Comparison of ENCODE assay signal across 38 cellular contexts in the genomic region with DNA sequence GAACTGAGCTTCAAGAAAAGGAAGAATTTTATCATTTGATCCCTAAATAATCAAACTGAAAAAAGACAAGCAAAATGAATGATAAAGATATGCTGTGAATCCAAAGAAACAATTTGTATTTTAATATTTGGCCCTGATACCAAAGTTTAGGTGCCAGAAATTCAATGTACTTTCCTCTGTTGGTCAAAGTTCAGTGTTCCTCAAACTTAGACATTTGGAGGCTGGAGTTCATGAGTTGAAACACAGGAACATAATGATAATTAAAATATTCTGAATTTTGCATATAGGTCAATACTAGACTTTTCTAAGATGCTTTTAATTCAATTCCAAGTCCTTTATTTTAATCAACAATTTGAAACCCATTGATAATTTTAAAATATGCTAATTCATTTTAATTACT.
"Had no signal": no experiment of that assay in that cellular context is flagged by ENCODE, and none has a peak within 500 bp of the region (broad histone marks: within the 10 kb centered on the region; RNA-seq: fewer than 3 reads in every experiment).

No MANE protein-coding gene starts in this region.

- DNase-seq: activated CD4-positive, alpha-beta memory T cell treated with anti-CD3 and anti-CD28 coated beads, Interleukin-2, amount 10 ng/mL, durations not matched to agents 7 days and 5 days; activated CD4-positive, alpha-beta T cell treated with anti-CD3 and anti-CD28 coated beads for 1 hour; activated CD4-positive, alpha-beta T cell treated with anti-CD3 and anti-CD28 coated beads for 36 hours; activated CD4-positive, alpha-beta T cell treated with anti-CD3 and anti-CD28 coated beads for 48 hours; activated CD4-positive, alpha-beta T cell treated with anti-CD3 and anti-CD28 coated beads, Interleukin-2, amount 10 ng/mL, durations not matched to agents 7 days and 5 days; activated CD4-positive, alpha-beta T cell treated with anti-CD3 and anti-CD28 coated beads, Interleukin-2, amount 50 U/mL, for 48 hours; activated CD4-positive, CD25-positive, alpha-beta regulatory T cell; activated CD8-positive, alpha-beta memory T cell treated with anti-CD3 and anti-CD28 coated beads for 24 hours; activated CD8-positive, alpha-beta memory T cell treated with anti-CD3 and anti-CD28 coated beads, Interleukin-2, amount 10 ng/mL, durations not matched to agents 7 days and 5 days; activated CD8-positive, alpha-beta memory T cell treated with anti-CD3 and anti-CD28 coated beads, Interleukin-2, amount 50 U/mL, for 48 hours; activated CD8-positive, alpha-beta T cell treated with anti-CD3 and anti-CD28 coated beads, Interleukin-2, amount 10 ng/mL, durations not matched to agents 7 days and 5 days; activated effector memory CD4-positive, alpha-beta T cell treated with Interleukin-2 at 50 U/mL for 16 hours; activated gamma-delta T cell; activated naive CD4-positive, alpha-beta T cell treated with anti-CD3 and anti-CD28 coated beads, Interleukin-2, amount 10 ng/mL, durations not matched to agents 7 days and 5 days; activated naive CD4-positive, alpha-beta T cell treated with Interleukin-2 at 50 U/mL for 16 hours; activated naive CD8-positive, alpha-beta T cell treated with anti-CD3 and anti-CD28 coated beads, Interleukin-2, amount 10 ng/mL, durations not matched to agents 7 days and 5 days; activated naive CD8-positive, alpha-beta T cell treated with anti-CD3 and anti-CD28 coated beads, Interleukin-2, amount 50 U/mL, for 24 hours; activated T-cell treated with anti-CD3 and anti-CD28 coated beads, Interleukin-2, amount 50 U/mL, for 24 hours; activated T-cell treated with anti-CD3 and anti-CD28 coated beads, Interleukin-2, amount 50 U/mL, for 48 hours; amygdala; anterior cingulate cortex; caudate nucleus; cerebellar nuclear complex; T-cell; T-helper 17 cell; T-helper 9 cell; WERI-Rb-1 had no signal

- H3K4me1 Mint-ChIP-seq: activated CD4-positive, alpha-beta memory T cell treated with anti-CD3 and anti-CD28 coated beads, Interleukin-2, amount 10 ng/mL, durations not matched to agents 7 days and 5 days; activated CD4-positive, alpha-beta T cell treated with anti-CD3 and anti-CD28 coated beads for 36 hours; activated CD4-positive, alpha-beta T cell treated with anti-CD3 and anti-CD28 coated beads, Interleukin-2, amount 10 ng/mL, durations not matched to agents 7 days and 5 days; activated CD8-positive, alpha-beta memory T cell treated with anti-CD3 and anti-CD28 coated beads, Interleukin-2, amount 10 ng/mL, durations not matched to agents 7 days and 5 days; activated naive CD4-positive, alpha-beta T cell treated with anti-CD3 and anti-CD28 coated beads, Interleukin-2, amount 10 ng/mL, durations not matched to agents 7 days and 5 days; activated naive CD4-positive, alpha-beta T cell treated with anti-CD3 and anti-CD28 coated beads, Interleukin-2, amount 50 U/mL, for 24 hours; activated naive CD8-positive, alpha-beta T cell treated with anti-CD3 and anti-CD28 coated beads, Interleukin-2, amount 10 ng/mL, durations not matched to agents 7 days and 5 days; activated naive CD8-positive, alpha-beta T cell treated with anti-CD3 and anti-CD28 coated beads, Interleukin-2, amount 50 U/mL, for 24 hours; central memory CD8-positive, alpha-beta T cell; T-cell; T-helper 17 cell had no signal

- H3K36me3 Mint-ChIP-seq: activated CD8-positive, alpha-beta memory T cell treated with anti-CD3 and anti-CD28 coated beads, Interleukin-2, amount 10 ng/mL, durations not matched to agents 7 days and 5 days; activated naive CD4-positive, alpha-beta T cell treated with anti-CD3 and anti-CD28 coated beads, Interleukin-2, amount 10 ng/mL, durations not matched to agents 7 days and 5 days; activated naive CD4-positive, alpha-beta T cell treated with anti-CD3 and anti-CD28 coated beads, Interleukin-2, amount 50 U/mL, for 24 hours; activated naive CD8-positive, alpha-beta T cell; activated naive CD8-positive, alpha-beta T cell treated with anti-CD3 and anti-CD28 coated beads, Interleukin-2, amount 10 ng/mL, durations not matched to agents 7 days and 5 days; brain; T-cell; WTC11 had no signal

- FAIRE-seq: bronchial epithelial cell, TTC549 had no signal

- H3K36me3 ChIP-seq: ascending aorta, cardiac muscle cell, WERI-Rb-1 had no signal

- H3K27ac ChIP-seq: ascending aorta, cardiac muscle cell, WERI-Rb-1 had no signal

- H3K27me3 ChIP-seq: ascending aorta, cardiac muscle cell had no signal

- H3K27me3 Mint-ChIP-seq: activated CD4-positive, alpha-beta memory T cell treated with anti-CD3 and anti-CD28 coated beads, Interleukin-2, amount 10 ng/mL, durations not matched to agents 7 days and 5 days; activated CD4-positive, alpha-beta T cell treated with anti-CD3 and anti-CD28 coated beads for 36 hours; activated CD4-positive, alpha-beta T cell treated with anti-CD3 and anti-CD28 coated beads, Interleukin-2, amount 10 ng/mL, durations not matched to agents 7 days and 5 days; activated CD8-positive, alpha-beta memory T cell treated with anti-CD3 and anti-CD28 coated beads, Interleukin-2, amount 10 ng/mL, durations not matched to agents 7 days and 5 days; activated naive CD4-positive, alpha-beta T cell treated with anti-CD3 and anti-CD28 coated beads, Interleukin-2, amount 10 ng/mL, durations not matched to agents 7 days and 5 days; activated naive CD4-positive, alpha-beta T cell treated with anti-CD3 and anti-CD28 coated beads, Interleukin-2, amount 50 U/mL, for 24 hours; activated naive CD8-positive, alpha-beta T cell; activated naive CD8-positive, alpha-beta T cell treated with anti-CD3 and anti-CD28 coated beads, Interleukin-2, amount 10 ng/mL, durations not matched to agents 7 days and 5 days; activated naive CD8-positive, alpha-beta T cell treated with anti-CD3 and anti-CD28 coated beads, Interleukin-2, amount 50 U/mL, for 24 hours; activated T-cell treated with anti-CD3 and anti-CD28 coated beads, Interleukin-2, amount 50 U/mL, for 24 hours; central memory CD8-positive, alpha-beta T cell; T-cell; T-helper 17 cell had no signal

- H3K4me3 ChIP-seq: ascending aorta, cardiac muscle cell had no signal

- ATAC-seq: activated CD4-positive, alpha-beta T cell treated with anti-CD3 and anti-CD28 coated beads for 36 hours; activated CD4-positive, CD25-positive, alpha-beta regulatory T cell treated with anti-CD3 and anti-CD28 coated beads, Interleukin-2, amount 50 U/mL, for 24 hours; activated CD8-positive, alpha-beta memory T cell treated with anti-CD3 and anti-CD28 coated beads, Interleukin-2, amount 10 ng/mL, durations not matched to agents 7 days and 5 days; activated CD8-positive, alpha-beta T cell treated with anti-CD3 and anti-CD28 coated beads, Interleukin-2, amount 10 ng/mL, durations not matched to agents 7 days and 5 days; activated naive CD8-positive, alpha-beta T cell treated with anti-CD3 and anti-CD28 coated beads, Interleukin-2, amount 50 U/mL, for 24 hours; T-cell; T-helper 17 cell; WTC11 had no signal

- H3K4me3 Mint-ChIP-seq: activated CD4-positive, alpha-beta memory T cell treated with anti-CD3 and anti-CD28 coated beads, Interleukin-2, amount 10 ng/mL, durations not matched to agents 7 days and 5 days; activated CD4-positive, alpha-beta T cell treated with anti-CD3 and anti-CD28 coated beads for 36 hours; activated CD4-positive, alpha-beta T cell treated with anti-CD3 and anti-CD28 coated beads, Interleukin-2, amount 10 ng/mL, durations not matched to agents 7 days and 5 days; activated CD8-positive, alpha-beta memory T cell treated with anti-CD3 and anti-CD28 coated beads, Interleukin-2, amount 10 ng/mL, durations not matched to agents 7 days and 5 days; activated CD8-positive, alpha-beta T cell treated with anti-CD3 and anti-CD28 coated beads, Interleukin-2, amount 10 ng/mL, durations not matched to agents 7 days and 5 days; activated naive CD4-positive, alpha-beta T cell treated with anti-CD3 and anti-CD28 coated beads, Interleukin-2, amount 10 ng/mL, durations not matched to agents 7 days and 5 days; activated naive CD4-positive, alpha-beta T cell treated with anti-CD3 and anti-CD28 coated beads, Interleukin-2, amount 50 U/mL, for 24 hours; activated naive CD8-positive, alpha-beta T cell; activated naive CD8-positive, alpha-beta T cell treated with anti-CD3 and anti-CD28 coated beads, Interleukin-2, amount 10 ng/mL, durations not matched to agents 7 days and 5 days; activated naive CD8-positive, alpha-beta T cell treated with anti-CD3 and anti-CD28 coated beads, Interleukin-2, amount 50 U/mL, for 24 hours; activated T-cell treated with anti-CD3 and anti-CD28 coated beads, Interleukin-2, amount 50 U/mL, for 24 hours; brain; central memory CD8-positive, alpha-beta T cell; T-cell; T-helper 17 cell; WTC11 had no signal

- H3K4me1 ChIP-seq: ascending aorta had no signal

- H3K9me3 ChIP-seq: ascending aorta had no signal

- H3K9me3 Mint-ChIP-seq: activated naive CD4-positive, alpha-beta T cell treated with anti-CD3 and anti-CD28 coated beads, Interleukin-2, amount 50 U/mL, for 24 hours; brain had no signal

- H3K27ac Mint-ChIP-seq: activated CD4-positive, alpha-beta memory T cell treated with anti-CD3 and anti-CD28 coated beads, Interleukin-2, amount 10 ng/mL, durations not matched to agents 7 days and 5 days; activated CD4-positive, alpha-beta T cell treated with anti-CD3 and anti-CD28 coated beads for 36 hours; activated CD4-positive, alpha-beta T cell treated with anti-CD3 and anti-CD28 coated beads, Interleukin-2, amount 10 ng/mL, durations not matched to agents 7 days and 5 days; activated CD8-positive, alpha-beta memory T cell treated with anti-CD3 and anti-CD28 coated beads, Interleukin-2, amount 10 ng/mL, durations not matched to agents 7 days and 5 days; activated CD8-positive, alpha-beta T cell treated with anti-CD3 and anti-CD28 coated beads, Interleukin-2, amount 10 ng/mL, durations not matched to agents 7 days and 5 days; activated naive CD4-positive, alpha-beta T cell treated with anti-CD3 and anti-CD28 coated beads, Interleukin-2, amount 10 ng/mL, durations not matched to agents 7 days and 5 days; activated naive CD4-positive, alpha-beta T cell treated with anti-CD3 and anti-CD28 coated beads, Interleukin-2, amount 50 U/mL, for 24 hours; activated naive CD8-positive, alpha-beta T cell; activated naive CD8-positive, alpha-beta T cell treated with anti-CD3 and anti-CD28 coated beads, Interleukin-2, amount 10 ng/mL, durations not matched to agents 7 days and 5 days; activated naive CD8-positive, alpha-beta T cell treated with anti-CD3 and anti-CD28 coated beads, Interleukin-2, amount 50 U/mL, for 24 hours; activated T-cell treated with anti-CD3 and anti-CD28 coated beads, Interleukin-2, amount 50 U/mL, for 24 hours; activated T-helper 2 cell treated with anti-CD3 and anti-CD28 coated beads, Interferon-gamma antibody, Interleukin-2, Interleukin-4, amounts not matched to agents 10 μg/mL and 5 μg/mL and 100 μg/mL, durations not matched to agents 14 hours and 24 hours and 36 hours; brain; T-cell; T-helper 17 cell; WTC11 had no signal
